ENCODE assay signal across 1 cellular context in genomic region chr11:67563354-67564114, GRCh38.
A peak's percentile ranks its signal among the peaks of the same experiment; 100 is the strongest.
TF ChIP-seq lines count a peak whose summit lies in the region.

No MANE protein-coding gene starts in this region.

TF ChIP-seq in K562, 482 proteins besides CTCF, POLR2A, EP300 and RAD21 (continued from another document and continues in another):
- TF ChIP-seq GTF3C2 (IDR thresholded peaks at IDR 0.05; ENCODE audit: borderline replicate concordance, extremely low read depth, insufficient read length), result no peak
- TF ChIP-seq ARID1B (IDR thresholded peaks at IDR 0.05), result peak; percentile 78
- no peak for TF ChIP-seq POLR2G (IDR thresholded peaks at IDR 0.05; ENCODE audit: low read depth, low read length)
- no peak for TF ChIP-seq SIX5 (IDR thresholded peaks at IDR 0.05; ENCODE audit: borderline replicate concordance in 1 of 2, insufficient read depth in 1 of 2, low read depth in 1 of 2, low read length in 2 of 2)
- no peak for TF ChIP-seq C11orf30 (IDR thresholded peaks at IDR 0.05; ENCODE audit: low read depth)
- no peak for TF ChIP-seq SFPQ (IDR thresholded peaks at IDR 0.05; ENCODE audit: low read depth, low read length)
- TF ChIP-seq ZNF398 (CRISPR knock-in tag; IDR thresholded peaks at IDR 0.05), result peak; percentile 81
- peak; percentile 72 for TF ChIP-seq E2F3 (CRISPR knock-in tag; IDR thresholded peaks at IDR 0.05)
- TF ChIP-seq ZFX (CRISPR knock-in tag; IDR thresholded peaks at IDR 0.05), result no peak
- TF ChIP-seq HINFP (tag; conservative IDR thresholded peaks at IDR 0.05; ENCODE audit: low read depth), result peak; percentile 92
- peak; percentile 72 for TF ChIP-seq ESRRA (IDR thresholded peaks at IDR 0.05; ENCODE audit: borderline replicate concordance, low read depth)
- no peak for TF ChIP-seq ZNF699 (CRISPR knock-in tag; IDR thresholded peaks at IDR 0.05; ENCODE audit: insufficient replicate concordance)
- no peak for TF ChIP-seq THRAP3 (IDR thresholded peaks at IDR 0.05; ENCODE audit: borderline replicate concordance)
- TF ChIP-seq ZBTB26 (CRISPR knock-in tag; IDR thresholded peaks at IDR 0.05), result 0 out of 2 replicates have a peak, but pooled peaks have one; percentile 16
- TF ChIP-seq BMI1 (IDR thresholded peaks at IDR 0.05; ENCODE audit: low read length), result no peak
- TF ChIP-seq SMARCB1 (IDR thresholded peaks at IDR 0.05; ENCODE audit: insufficient read length, low read depth), result no peak
- peak; percentile 87; the same call in 1 of the 2 replicates for TF ChIP-seq ZNF197 (CRISPR knock-in tag; IDR thresholded peaks at IDR 0.05; ENCODE audit: low read depth)
- TF ChIP-seq DMBX1 (CRISPR knock-in tag; IDR thresholded peaks at IDR 0.05; ENCODE audit: borderline replicate concordance), result peak; percentile 98
- no peak for TF ChIP-seq CBX8 (IDR thresholded peaks at IDR 0.05; ENCODE audit: borderline replicate concordance, extremely low read depth, low read depth, low read length, poor library complexity, severe bottlenecking)
- TF ChIP-seq PCBP1 (IDR thresholded peaks at IDR 0.05; ENCODE audit: low read depth, low read length, poor library complexity, severe bottlenecking), result no peak
- TF ChIP-seq UBTF (IDR thresholded peaks at IDR 0.05; ENCODE audit: borderline replicate concordance in 1 of 2, low read depth in 2 of 2, low read length in 2 of 2), result no peak
- no peak for TF ChIP-seq ZHX1 (conservative IDR thresholded peaks at IDR 0.05; ENCODE audit: low read length)
- TF ChIP-seq CTBP1 (IDR thresholded peaks at IDR 0.05; ENCODE audit: borderline replicate concordance), result 0 out of 2 replicates have a peak, but pooled peaks have one; percentile 48
- TF ChIP-seq ZNF696 (CRISPR knock-in tag; conservative IDR thresholded peaks at IDR 0.05), result no peak
- TF ChIP-seq ZNF12 (CRISPR knock-in tag; IDR thresholded peaks at IDR 0.05), result no peak
- TF ChIP-seq FOXP1 (CRISPR knock-in tag; IDR thresholded peaks at IDR 0.05), result no peak
- TF ChIP-seq FOSL1 (tag; conservative IDR thresholded peaks at IDR 0.05), result peak; percentile 98
- TF ChIP-seq MAX (CRISPR knock-in tag; IDR thresholded peaks at IDR 0.05), result no peak
- peak; percentile 91 to 99; a peak in 3 of 4 replicates for TF ChIP-seq TEAD1 (CRISPR knock-in tag; IDR thresholded peaks at IDR 0.05)
- TF ChIP-seq KLF16 (IDR thresholded peaks at IDR 0.05), result no peak
- no peak for TF ChIP-seq PML (IDR thresholded peaks at IDR 0.05; ENCODE audit: low read length)
- TF ChIP-seq RHOXF2B (CRISPR knock-in tag; conservative IDR thresholded peaks at IDR 0.05), result peak; percentile 85; the same call in 1 of the 2 replicates
- no peak for TF ChIP-seq HDGF (IDR thresholded peaks at IDR 0.05)
- no peak for TF ChIP-seq FOXJ2 (tag; IDR thresholded peaks at IDR 0.05)
- peak; percentile 96 for TF ChIP-seq HIVEP1 (CRISPR knock-in tag; IDR thresholded peaks at IDR 0.05)
- no peak for TF ChIP-seq SRSF3 (IDR thresholded peaks at IDR 0.05; ENCODE audit: insufficient read depth, low read length)
- TF ChIP-seq SPI1 (IDR thresholded peaks at IDR 0.05; ENCODE audit: borderline replicate concordance, low read depth, low read length), result no peak
- TF ChIP-seq SIN3A (IDR thresholded peaks at IDR 0.05; ENCODE audit: borderline replicate concordance in 2 of 2, control insufficient read depth in 1 of 2, low read depth in 2 of 2, low read length in 2 of 2), result no peak
- TF ChIP-seq ZNF445 (CRISPR knock-in tag; IDR thresholded peaks at IDR 0.05; ENCODE audit: low read depth), result no peak
- TF ChIP-seq RFX7 (CRISPR knock-in tag; IDR thresholded peaks at IDR 0.05), result peak; percentile 72; the same call in 1 of the 2 replicates
- peak; percentile 95 for TF ChIP-seq PTTG1 (tag; IDR thresholded peaks at IDR 0.05; ENCODE audit: low read depth)
- TF ChIP-seq MIER1 (IDR thresholded peaks at IDR 0.05; ENCODE audit: low read depth), result no peak
- 0 out of 2 replicates have a peak, but pooled peaks have one; percentile 13 for TF ChIP-seq JUNB (CRISPR knock-in tag; conservative IDR thresholded peaks at IDR 0.05)
- TF ChIP-seq CREB1 (IDR thresholded peaks at IDR 0.05), result no peak
- 0 out of 2 replicates have a peak, but pooled peaks have one; percentile 36 for TF ChIP-seq CREB1 (CRISPR knock-in tag; IDR thresholded peaks at IDR 0.05)
- no peak for TF ChIP-seq ZKSCAN1 (IDR thresholded peaks at IDR 0.05; ENCODE audit: low read depth, low read length)
- TF ChIP-seq ZNF175 (CRISPR knock-in tag; IDR thresholded peaks at IDR 0.05; ENCODE audit: low read depth), result peak; percentile 94
- no peak for TF ChIP-seq ZMIZ1 (IDR thresholded peaks at IDR 0.05; ENCODE audit: low read depth in 2 of 2, low read length in 2 of 2)
- no peak for TF ChIP-seq HNRNPK (IDR thresholded peaks at IDR 0.05; ENCODE audit: low read depth, low read length, poor library complexity, severe bottlenecking)
